21 cellular contexts compared by ENCODE assay signal in genomic region chr7:117281562-117281961, GRCh38. TPM values are rescaled to one million over a fixed set of nuclear protein-coding genes. Genes with fewer than 3 reads are reported as not detected.
DNase-seq lines count a peak whose midpoint lies in the region; ATAC-seq and TF ChIP-seq lines count a peak whose summit lies in the region.
"Had no signal": no experiment of that assay in that cellular context is flagged by ENCODE, and none has a peak within 500 bp of the region (broad histone marks: within the 10 kb centered on the region; RNA-seq: fewer than 3 reads in every experiment).

No MANE protein-coding gene starts in this region.

- CTCF ChIA-PET in mammary epithelial cell (lab: Charles Lee; ENCODE audit: low non-redundant PET), result no interaction called here
- CTCF ChIA-PET in CD8-positive, alpha-beta T cell (lab: Charles Lee), result no interaction called here

- peak; percentile 92 for DNase-seq in DMS79 (lab: John Stamatoyannopoulos, UW)
- peak; percentile 39 for DNase-seq in M059J (ENCODE audit: low read depth)
- DNase-seq in mammary epithelial cell, result peak; percentile 41
- DNase-seq in mesenchymal stem cell, result peak; percentile 16
- DNase-seq in HK-2 (ENCODE audit: unreplicated experiment), result no peak
- DNase-seq in spleen, result no peak
- no peak for DNase-seq in CD8-positive, alpha-beta T cell
- DNase-seq: activated CD4-positive, alpha-beta T cell treated with anti-CD3 and anti-CD28 coated beads for 1 hour; caudate nucleus; dorsolateral prefrontal cortex; Kasumi-1; NCI-H1436; PC-9; retina had no signal

- no peak overlapping the region for H2AFZ ChIP-seq in mammary epithelial cell (ENCODE audit: low read depth, low read length)
- no peak overlapping the region for H2AFZ ChIP-seq in mesenchymal stem cell (ENCODE audit: low read depth, low read length)
- H2AFZ ChIP-seq: PC-9 had no signal

- TF ChIP-seq POLR2A in spleen (IDR thresholded peaks at IDR 0.05), result no peak

- in situ Hi-C loops in mammary epithelial cell (cut with MboI; ENCODE audit: low sequenced_read_pairs in 2 of 2), result no loop called here

- H3K4me1 ChIP-seq in mammary epithelial cell (ENCODE audit: insufficient read depth, low read length) (peaks cover 10% of the 10 kb centered on the region), mesenchymal stem cell (ENCODE audit: control insufficient read depth, insufficient read depth, low read depth, low read length) (peaks cover 2% of the 10 kb centered on the region), spleen (peaks cover 0 to 13% (median 0%) of the 10 kb centered on the region in 6 donors)
- no peaks in the 10 kb centered on the region for H3K4me1 ChIP-seq in CD8-positive, alpha-beta T cell (ENCODE audit: insufficient read depth, low read length)

- H2BK120ac ChIP-seq in mesenchymal stem cell (ENCODE audit: low read depth, low read length), result no peak overlapping the region

- H2AK5ac ChIP-seq in mesenchymal stem cell (ENCODE audit: low read length, severe bottlenecking), result no peak overlapping the region

- no peak overlapping the region for H2BK5ac ChIP-seq in mesenchymal stem cell (ENCODE audit: low read depth, low read length, poor library complexity, severe bottlenecking)

- H3K4me3 ChIP-seq in mammary epithelial cell (replicated peaks in 1 of 3; ENCODE audit: insufficient read depth in 1 of 3, low read depth in 2 of 3, low read length in 3 of 3) (no peak overlapping the region), mesenchymal stem cell (ENCODE audit: insufficient read depth in 1 of 2, low read depth in 1 of 2, low read length in 2 of 2) (no peak overlapping the region), spleen (no peak overlapping the region)
- no peak overlapping the region for H3K4me3 ChIP-seq in CD8-positive, alpha-beta T cell (ENCODE audit: low read depth, low read length)
- H3K4me3 ChIP-seq: dorsolateral prefrontal cortex, PC-9, SK-N-MC had no signal

- POLR2A ChIA-PET in CD8-positive, alpha-beta T cell (lab: Charles Lee), result no interaction called here

- H3K4ac ChIP-seq in mesenchymal stem cell (ENCODE audit: low read depth in 1 of 2, low read length in 2 of 2), result peak overlapping the region in 1 of 2 experiments; percentile 33

- no peaks in the 10 kb centered on the region for H3K9me3 ChIP-seq in mammary epithelial cell (replicated peaks; ENCODE audit: insufficient read depth, low read length)
- no peaks in the 10 kb centered on the region for H3K9me3 ChIP-seq in mesenchymal stem cell (ENCODE audit: control insufficient read depth, low read length)
- no peaks in the 10 kb centered on the region for H3K9me3 ChIP-seq in spleen
- H3K9me3 ChIP-seq in CD8-positive, alpha-beta T cell (ENCODE audit: low read length), result no peaks in the 10 kb centered on the region

- no peaks in the 10 kb centered on the region for H3K79me1 ChIP-seq in mesenchymal stem cell (replicated peaks; ENCODE audit: low read length, poor library complexity, severe bottlenecking)

- H4K8ac ChIP-seq in mesenchymal stem cell (ENCODE audit: low read length), result no peak overlapping the region

- TF ChIP-seq CTCF in mammary epithelial cell (conservative IDR thresholded peaks at IDR 0.05 in 1 of 2, IDR thresholded peaks at IDR 0.05 in 1 of 2; ENCODE audit: extremely low read depth in 1 of 2, insufficient read depth in 1 of 2, low read depth in 1 of 2, low read length in 2 of 2) (no peak), spleen (IDR thresholded peaks at IDR 0.05 in 8 of 11, conservative IDR thresholded peaks at IDR 0.05 in 3 of 11) (no peak)
- no peak for TF ChIP-seq CTCF in CD8-positive, alpha-beta T cell (IDR thresholded peaks at IDR 0.05)

- no peak overlapping the region for H3K14ac ChIP-seq in mesenchymal stem cell (ENCODE audit: low read length in 2 of 2)

- no peak overlapping the region for H2BK12ac ChIP-seq in mesenchymal stem cell (ENCODE audit: low read length in 2 of 2)

- dilution Hi-C loops in mammary epithelial cell (cut with HindIII; ENCODE audit: low sequenced_read_pairs), result no loop called here

- intact Hi-C loops in mammary epithelial cell (cut with micrococcal nuclease), result no loop called here
- intact Hi-C loops in spleen (cut with DNase I; ENCODE audit: low total_unique reads), result no loop called here
- intact Hi-C loops in CD8-positive, alpha-beta T cell (cut with DNase I, micrococcal nuclease), result no loop called here

- H2BK15ac ChIP-seq in mesenchymal stem cell (ENCODE audit: low read depth, poor library complexity, severe bottlenecking), result no peak overlapping the region

- no peaks in the 10 kb centered on the region for H3K9me3 Mint-ChIP-seq in CD8-positive, alpha-beta T cell

- no peaks in the 10 kb centered on the region for H4K20me1 ChIP-seq in mammary epithelial cell (ENCODE audit: insufficient read depth, low read length)

- no peak overlapping the region for H4K91ac ChIP-seq in mesenchymal stem cell (ENCODE audit: low read length)

- 67% methylated on average over 5 of the region's 5 CpGs for WGBS in mammary epithelial cell (ENCODE audit: low coverage, missing lambda C conversion rate)
- WGBS in mesenchymal stem cell, result 92% methylated on average over 5 of the region's 5 CpGs
- 83 to 89% (median 86%) methylated on average over 5 of the region's 5 CpGs for WGBS in spleen, 5 donors

- H3K27ac Mint-ChIP-seq in CD8-positive, alpha-beta T cell, result no peak overlapping the region

- H3K9ac ChIP-seq in mammary epithelial cell (ENCODE audit: insufficient read depth, low read length) (no peak overlapping the region), mesenchymal stem cell (ENCODE audit: low read length) (no peak overlapping the region)

- no peak overlapping the region for H3K4me2 ChIP-seq in mammary epithelial cell (ENCODE audit: insufficient read depth, low read depth, low read length)
- H3K4me2 ChIP-seq in mesenchymal stem cell (ENCODE audit: low read length, poor library complexity, severe bottlenecking), result no peak overlapping the region
- H3K4me2 ChIP-seq: PC-9 had no signal

- no peak for ATAC-seq in GM21390 (IDR thresholded peaks at IDR 0.05; ENCODE audit: unreplicated experiment)
- no peak for ATAC-seq in CD8-positive, alpha-beta T cell
- ATAC-seq: left lobe of liver had no signal

- H3K27ac ChIP-seq in mammary epithelial cell (ENCODE audit: insufficient read depth, low read depth, low read length) (no peak overlapping the region), mesenchymal stem cell (ENCODE audit: low read length, poor library complexity, severe bottlenecking) (no peak overlapping the region), spleen (no peak overlapping the region)
- no peak overlapping the region for H3K27ac ChIP-seq in CD8-positive, alpha-beta T cell (ENCODE audit: low read depth, low read length)
- H3K27ac ChIP-seq: dorsolateral prefrontal cortex, PC-9, SK-N-MC had no signal

- no peaks in the 10 kb centered on the region for H3K79me2 ChIP-seq in mammary epithelial cell (ENCODE audit: insufficient read depth, low read length)

- no TSS peak for BruUV-seq in mammary epithelial cell (replicated peaks; lab: Mats Ljungman, UMichigan)

- no peak overlapping the region for H3K23ac ChIP-seq in mesenchymal stem cell (ENCODE audit: low read length in 2 of 2)

- no peaks in the 10 kb centered on the region for H3K36me3 Mint-ChIP-seq in CD8-positive, alpha-beta T cell

- no peak overlapping the region for H3K18ac ChIP-seq in mesenchymal stem cell (ENCODE audit: low read depth in 1 of 2, low read length in 2 of 2)

- H3K27me3 Mint-ChIP-seq in CD8-positive, alpha-beta T cell (ENCODE audit: low read depth), result peaks cover 3% of the 10 kb centered on the region

- no peaks in the 10 kb centered on the region for H3K4me1 Mint-ChIP-seq in CD8-positive, alpha-beta T cell (ENCODE audit: low read depth)

- H3K27me3 ChIP-seq in mammary epithelial cell (ENCODE audit: insufficient read depth, low read length) (no peaks in the 10 kb centered on the region), mesenchymal stem cell (ENCODE audit: control insufficient read depth in 1 of 2, insufficient read depth in 1 of 2, low read length in 2 of 2) (no peaks in the 10 kb centered on the region), spleen (replicated peaks in 1 of 7) (no peaks in the 10 kb centered on the region)
- no peaks in the 10 kb centered on the region for H3K27me3 ChIP-seq in CD8-positive, alpha-beta T cell (ENCODE audit: insufficient read depth, low read length)

- no peaks in the 10 kb centered on the region for H3K36me3 ChIP-seq in mammary epithelial cell (ENCODE audit: insufficient read depth, low read length)
- H3K36me3 ChIP-seq in mesenchymal stem cell (ENCODE audit: control insufficient read depth in 1 of 2, insufficient read depth in 2 of 2, low read depth in 1 of 2, low read length in 2 of 2), result no peaks in the 10 kb centered on the region
- H3K36me3 ChIP-seq in spleen, result no peaks in the 10 kb centered on the region
- no peaks in the 10 kb centered on the region for H3K36me3 ChIP-seq in CD8-positive, alpha-beta T cell (ENCODE audit: insufficient read depth, low read length)

- H3K4me3 Mint-ChIP-seq in CD8-positive, alpha-beta T cell, result no peak overlapping the region

RNA-seq across cellular contexts. Expression of gene WNT2, which starts 41.3 kb away (rescaled TPM):
- total RNA-seq in M059J (2014; rRNA removed; shearing (Covaris generic)), result 0.20 and 0.44 TPM in 2 replicates
- not detected for total RNA-seq in mammary epithelial cell
- not detected for polyA plus RNA-seq in mammary epithelial cell
- not detected for polyA minus RNA-seq in mammary epithelial cell
- polyA plus RNA-seq in mesenchymal stem cell (2013, experiment 1 of 2), result 0.15 TPM
- polyA plus RNA-seq in mesenchymal stem cell (2013, experiment 2 of 2), result 0.21 TPM
- total RNA-seq in spleen, result 1 to 10 TPM; 1.5 to 6.2 (median 4.4) TPM
- under 1 TPM; 0.22 to 0.74 (median 0.68) TPM for polyA plus RNA-seq in spleen
- not detected for total RNA-seq in CD8-positive, alpha-beta T cell
- total RNA-seq: activated CD8-positive, alpha-beta memory T cell treated with anti-CD3 and anti-CD28 coated beads for 36 hours; epithelial cell of proximal tubule; glomerular endothelial cell; HT-29; PC-9 had no signal

Comparison
In these comparisons a context has a peak if more than half of its experiments do, and no peak if none do; other contexts are left out.
1. DNase-seq: peak in DMS79 (single experiment), M059J (single experiment), mammary epithelial cell (single experiment) and mesenchymal stem cell (single experiment); none in HK-2 (single experiment), spleen (single experiment) and CD8-positive, alpha-beta T cell (0 of 7).